19 cellular contexts compared by ENCODE assay signal in genomic region chr7:46414946-46415345, GRCh38.
DNase-seq lines count a peak whose midpoint lies in the region; ATAC-seq and TF ChIP-seq lines count a peak whose summit lies in the region.
"Had no signal": no experiment of that assay in that cellular context is flagged by ENCODE, and none has a peak within 500 bp of the region (broad histone marks: within the 10 kb centered on the region; RNA-seq: fewer than 3 reads in every experiment).

No MANE protein-coding gene starts in this region.

- peaks cover 9% of the 10 kb centered on the region for H3K9me3 Mint-ChIP-seq in mesothelial cell of epicardium
- peaks cover 3% of the 10 kb centered on the region for H3K9me3 Mint-ChIP-seq in activated T-helper 17 cell treated with anti-CD3 and anti-CD28 coated beads, Interleukin-2, amount 50 U/mL, for 72 hours
- H3K9me3 Mint-ChIP-seq: HFFc6 had no signal

- no peaks in the 10 kb centered on the region for H3K27me3 Mint-ChIP-seq in mesothelial cell of epicardium (ENCODE audit: low read depth)
- H3K27me3 Mint-ChIP-seq in activated T-helper 17 cell treated with anti-CD3 and anti-CD28 coated beads, Interleukin-2, amount 50 U/mL, for 72 hours = no peaks in the 10 kb centered on the region
- H3K27me3 Mint-ChIP-seq: CD8-positive, alpha-beta memory T cell had no signal

- no peak for ATAC-seq in HG03196 (IDR thresholded peaks at IDR 0.05; ENCODE audit: unreplicated experiment)
- no peak for ATAC-seq in GM21447 (IDR thresholded peaks at IDR 0.05; ENCODE audit: unreplicated experiment)
- ATAC-seq in activated T-helper 17 cell treated with anti-CD3 and anti-CD28 coated beads, Interleukin-2, amount 50 U/mL, for 72 hours (replicated peaks) = no peak

- peak overlapping the region; percentile 95 for H3K27ac Mint-ChIP-seq in mesothelial cell of epicardium
- no peak overlapping the region for H3K27ac Mint-ChIP-seq in activated T-helper 17 cell treated with anti-CD3 and anti-CD28 coated beads, Interleukin-2, amount 50 U/mL, for 72 hours
- H3K27ac Mint-ChIP-seq: CD8-positive, alpha-beta memory T cell; HFFc6 had no signal

- H3K36me3 Mint-ChIP-seq in mesothelial cell of epicardium = peaks cover 28% of the 10 kb centered on the region
- no peaks in the 10 kb centered on the region for H3K36me3 Mint-ChIP-seq in activated T-helper 17 cell treated with anti-CD3 and anti-CD28 coated beads, Interleukin-2, amount 50 U/mL, for 72 hours (ENCODE audit: low read depth)
- H3K36me3 Mint-ChIP-seq: CD8-positive, alpha-beta memory T cell had no signal

- H3K4me3 Mint-ChIP-seq in mesothelial cell of epicardium = no peak overlapping the region
- no peak overlapping the region for H3K4me3 Mint-ChIP-seq in activated T-helper 17 cell treated with anti-CD3 and anti-CD28 coated beads, Interleukin-2, amount 50 U/mL, for 72 hours
- H3K4me3 Mint-ChIP-seq: CD8-positive, alpha-beta memory T cell; HFFc6 had no signal

- no peak overlapping the region for H3K4me3 ChIP-seq in fibroblast of pulmonary artery (replicated peaks; ENCODE audit: low read depth, low read length)

- DNase-seq in astrocyte of the hippocampus (ENCODE audit: low read depth, low spot score) (peak; percentile 68), fibroblast of pulmonary artery (ENCODE audit: low read depth) (peak; percentile 57), mesothelial cell of epicardium (ENCODE audit: low spot score in 2 of 2, unreplicated experiment in 2 of 2) (no peak), SIG-M5 (lab: John Stamatoyannopoulos, UW) (no peak)
- DNase-seq: ACHN; C1 segment of cervical spinal cord; CD8-positive, alpha-beta memory T cell; DMS79; HFFc6; IMR-90; NCI-H1417 treated with DMSO at 0.1 percent for 48 hours; NCI-H187 treated with DMSO at 0.1 percent for 48 hours; NCI-H226; NCI-H524; NCI-H82; SHP77 had no signal

- TF ChIP-seq CTCF in fibroblast of pulmonary artery (IDR thresholded peaks at IDR 0.05; ENCODE audit: low read length, missing control alignments) = no peak
- no peak for TF ChIP-seq CTCF in mesothelial cell of epicardium (IDR thresholded peaks at IDR 0.05; ENCODE audit: unreplicated experiment)

- peaks cover 61% of the 10 kb centered on the region for H3K4me1 Mint-ChIP-seq in mesothelial cell of epicardium
- H3K4me1 Mint-ChIP-seq in activated T-helper 17 cell treated with anti-CD3 and anti-CD28 coated beads, Interleukin-2, amount 50 U/mL, for 72 hours = no peaks in the 10 kb centered on the region
- H3K4me1 Mint-ChIP-seq: CD8-positive, alpha-beta memory T cell had no signal

Comparison
In these comparisons a context has a peak if more than half of its experiments do, and no peak if none do; other contexts are left out.
1. DNase-seq: peak in astrocyte of the hippocampus (single experiment) and fibroblast of pulmonary artery (single experiment); none in mesothelial cell of epicardium (0 of 2) and SIG-M5 (single experiment).